Comparison of ENCODE assay signal across 8 cellular contexts in the genomic region with DNA sequence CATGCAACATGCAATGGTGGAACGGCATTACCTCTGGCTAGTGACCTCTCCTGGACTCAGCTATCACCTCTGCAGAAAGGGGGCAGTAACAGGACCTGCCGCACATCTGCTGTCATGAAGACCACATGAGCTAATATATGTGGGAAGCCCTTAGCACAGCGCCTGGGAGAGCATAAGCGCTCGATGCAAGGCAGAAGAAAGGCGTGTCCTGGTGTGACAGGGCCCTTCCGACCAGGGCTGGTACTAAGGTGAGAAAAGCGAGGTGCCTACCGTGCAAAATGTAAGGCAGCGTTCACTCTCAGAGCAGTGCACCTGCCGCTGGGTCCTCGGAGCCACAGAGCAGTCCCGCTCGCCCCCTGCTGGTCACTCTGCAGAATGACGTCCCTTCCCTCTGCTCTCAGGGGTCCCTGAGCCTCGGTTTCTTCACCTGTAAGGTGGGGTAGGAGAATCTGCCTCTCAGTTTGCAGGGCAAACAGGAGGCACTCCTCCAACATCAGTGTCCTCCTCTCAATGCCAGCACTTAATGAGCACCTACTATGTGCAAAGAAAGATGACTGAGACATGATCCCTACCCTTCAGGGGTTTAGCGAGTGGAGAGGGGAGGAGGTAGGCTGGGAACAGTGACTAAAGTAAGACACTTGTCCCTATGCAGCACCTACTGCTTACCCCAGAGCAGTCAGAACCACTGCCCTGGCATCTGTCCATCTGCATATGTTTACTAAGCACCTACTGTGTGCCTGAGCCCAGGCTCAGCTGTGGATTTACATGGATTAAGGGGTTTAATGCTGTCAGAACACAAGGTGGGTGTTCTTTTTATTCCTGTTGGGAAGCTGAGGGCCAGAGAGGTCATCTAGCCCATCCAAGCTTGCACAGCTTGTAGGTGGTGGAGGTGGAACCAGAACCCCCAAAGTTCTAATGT. TPM values are rescaled to one million over a fixed set of nuclear protein-coding genes. Genes with fewer than 3 reads are reported as not detected.
DNase-seq lines count a peak whose midpoint lies in the region; ATAC-seq and TF ChIP-seq lines count a peak whose summit lies in the region.

No MANE protein-coding gene starts in this region.

- H3K27ac ChIP-seq in foreskin keratinocyte (no peak overlapping the region), tibial artery (no peak overlapping the region)

- no peaks in the 10 kb centered on the region for H3K9me3 ChIP-seq in tibial artery

- peak; percentile 70 for DNase-seq in NCI-H1436 (lab: John Stamatoyannopoulos, UW)
- no peak for DNase-seq in NCI-H1436 treated with DMSO at 0.1 percent for 48 hours (lab: John Stamatoyannopoulos, UW)
- DNase-seq in RKO (ENCODE audit: low spot score), result peak; percentile 49
- peak; percentile 59 to 62 for DNase-seq in activated T-helper 1 cell treated with anti-CD3 and anti-CD28 coated beads, Interleukin-2, amount 50 U/mL, for 16 hours (ENCODE audit: low read depth in 1 of 2, low spot score in 1 of 2)
- peak in 1 of 2 donors; percentile 39 for DNase-seq in foreskin keratinocyte
- DNase-seq in omental fat pad (ENCODE audit: low spot score), result no peak
- DNase-seq in tibial artery, result peak in 1 of 2 donors; percentile 83

- peak; percentile 50 for ATAC-seq in foreskin keratinocyte
- peak; percentile 52 for ATAC-seq in omental fat pad (ENCODE audit: low FRiP score)

- H3K4me3 ChIP-seq in tibial artery, result no peak overlapping the region

- H3K27me3 ChIP-seq in foreskin keratinocyte, result no peaks in the 10 kb centered on the region
- no peaks in the 10 kb centered on the region for H3K27me3 ChIP-seq in tibial artery

- peak; percentile 92 for TF ChIP-seq RAD21 in Ishikawa (IDR thresholded peaks at IDR 0.05; ENCODE audit: low read depth)

- peaks cover 10% of the 10 kb centered on the region for H3K4me1 ChIP-seq in foreskin keratinocyte
- H3K4me1 ChIP-seq in tibial artery, result peaks cover 0 to 51% (median 37%) of the 10 kb centered on the region in 4 donors

- intact Hi-C loops in tibial artery (cut with DNase I; ENCODE audit: low total_unique reads), result loop anchor here (1.0 to 2.0 kb wide), 2 partner anchors 65 to 276 kb away; no protein-coding TSS in a partner anchor

- H3K36me3 ChIP-seq in tibial artery, result no peaks in the 10 kb centered on the region

- TF ChIP-seq CTCF in foreskin keratinocyte (conservative IDR thresholded peaks at IDR 0.05) (peak; percentile 89), omental fat pad (IDR thresholded peaks at IDR 0.05) (peak in 2 of 3 donors; percentile 89 to 93), tibial artery (IDR thresholded peaks at IDR 0.05) (peak; percentile 98 to 99)

- TF ChIP-seq EP300 in Ishikawa (IDR thresholded peaks at IDR 0.05; ENCODE audit: borderline replicate concordance), result no peak

TF ChIP-seq in Ishikawa, 13 proteins besides CTCF, POLR2A, EP300 and RAD21:
- TF ChIP-seq, protein P1, sequence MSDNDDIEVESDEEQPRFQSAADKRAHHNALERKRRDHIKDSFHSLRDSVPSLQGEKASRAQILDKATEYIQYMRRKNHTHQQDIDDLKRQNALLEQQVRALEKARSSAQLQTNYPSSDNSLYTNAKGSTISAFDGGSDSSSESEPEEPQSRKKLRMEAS (IDR thresholded peaks at IDR 0.05), result peak; percentile 60; the same call in 1 of the 2 replicates
- no peak for TF ChIP-seq CEBPB (IDR thresholded peaks at IDR 0.05)
- TF ChIP-seq FOXM1 (IDR thresholded peaks at IDR 0.05; ENCODE audit: borderline replicate concordance, low read depth), result no peak
- TF ChIP-seq CREB1 (IDR thresholded peaks at IDR 0.05; ENCODE audit: low read depth), result no peak

RNA-seq across cellular contexts. Expression of a gene that starts 41.1 kb away (rescaled TPM):
- total RNA-seq in foreskin keratinocyte (not detected in 2 replicates), omental fat pad (100 to 1,000 TPM in 3 of 4 donors, 10 to 100 TPM in 1; 77.7 to 229 (median 113) TPM)
- not detected in 2 replicates for polyA plus RNA-seq in foreskin keratinocyte

Comparison
In these comparisons a context has a peak if more than half of its experiments do, and no peak if none do; other contexts are left out.
1. DNase-seq: peak in NCI-H1436 (single experiment), RKO (single experiment) and activated T-helper 1 cell treated with anti-CD3 and anti-CD28 coated beads, Interleukin-2, amount 50 U/mL, for 16 hours (2 of 2); none in NCI-H1436 treated with DMSO at 0.1 percent for 48 hours (single experiment) and omental fat pad (single experiment).
2. RNA of a gene that starts 41.1 kb away (total RNA-seq): 77.7 to 229 TPM in omental fat pad; not detected in foreskin keratinocyte; every median in the first group is over 10 times any median in the second.
3. Peak in every context shown above with its lines, with median percentiles within 50 percentile points of each other: CTCF ChIP-seq.